In genomic region chr10:77377678-77378352, GRCh38 we compare ENCODE assay signal across 17 cellular contexts.
A peak's percentile ranks its signal among the peaks of the same experiment; 100 is the strongest.
DNase-seq lines count a peak whose midpoint lies in the region; ATAC-seq, FAIRE-seq and TF ChIP-seq lines count a peak whose summit lies in the region.
"Had no signal": no experiment of that assay in that cellular context is flagged by ENCODE, and none has a peak within 500 bp of the region (broad histone marks: within the 10 kb centered on the region; RNA-seq: fewer than 3 reads in every experiment).

No MANE protein-coding gene starts in this region.

- no peak overlapping the region for H3K4me3 Mint-ChIP-seq in WTC11
- H3K4me3 Mint-ChIP-seq: activated CD8-positive, alpha-beta T cell treated with anti-CD3 and anti-CD28 coated beads, Interleukin-2, amount 10 ng/mL, durations not matched to agents 7 days and 5 days; naive B cell had no signal

- 0 out of 2 replicates have a peak, but pooled peaks have one; percentile 23 for TF ChIP-seq CTCF in LNCaP clone FGC (IDR thresholded peaks at IDR 0.05; ENCODE audit: control insufficient read depth, extremely low read depth, insufficient read depth)
- TF ChIP-seq CTCF in WTC11 (IDR thresholded peaks at IDR 0.05): no peak
- TF ChIP-seq CTCF in keratinocyte (optimal IDR thresholded peaks at IDR 0.05 in 1 of 3, IDR thresholded peaks at IDR 0.05 in 1 of 3, conservative IDR thresholded peaks at IDR 0.05 in 1 of 3; ENCODE audit: extremely low read depth in 1 of 3, insufficient read depth in 2 of 3, low read length in 3 of 3): peak in 1 of 3 experiments; percentile 29

- CTCF ChIA-PET in WTC11 (lab: Charles Lee): interaction anchor here (0.6 to 2.9 kb wide), 13 partner anchors 13 to 333 kb away, joined by 3 to 11 read pairs (median 4); partner anchors contain the start of gene KCNMA1

- H3K4me1 Mint-ChIP-seq in WTC11: peaks cover 5% of the 10 kb centered on the region; the same call in 1 of the 2 replicates
- H3K4me1 Mint-ChIP-seq: naive B cell had no signal

- ATAC-seq in WTC11 (peak; percentile 81), HG03045 (IDR thresholded peaks at IDR 0.05; ENCODE audit: unreplicated experiment) (no peak), esophagus mucosa (no peak), GM21528 (IDR thresholded peaks at IDR 0.05; ENCODE audit: low FRiP score, unreplicated experiment) (no peak)
- ATAC-seq: activated CD8-positive, alpha-beta T cell treated with anti-CD3 and anti-CD28 coated beads, Interleukin-2, amount 10 ng/mL, durations not matched to agents 7 days and 5 days; lower lobe of right lung had no signal

- H2AFZ ChIP-seq in keratinocyte (ENCODE audit: control insufficient read depth, low read length): no peak overlapping the region

- peaks cover 2% of the 10 kb centered on the region for H3K9me1 ChIP-seq in keratinocyte (ENCODE audit: control insufficient read depth, extremely low read depth, insufficient read depth, low read length)

- no peaks in the 10 kb centered on the region for H3K36me3 ChIP-seq in keratinocyte (ENCODE audit: control insufficient read depth in 2 of 2, extremely low read depth in 1 of 2, insufficient read depth in 2 of 2, low read length in 2 of 2)
- H3K36me3 ChIP-seq in rectal smooth muscle tissue (ENCODE audit: control insufficient read depth, insufficient read depth, low read length): no peaks in the 10 kb centered on the region
- H3K36me3 ChIP-seq: lower lobe of right lung, ovary had no signal

- no peak overlapping the region for H3K27ac Mint-ChIP-seq in WTC11
- H3K27ac Mint-ChIP-seq: activated CD8-positive, alpha-beta T cell treated with anti-CD3 and anti-CD28 coated beads, Interleukin-2, amount 10 ng/mL, durations not matched to agents 7 days and 5 days; naive B cell had no signal

- H3K4me3 ChIP-seq in LNCaP clone FGC (ENCODE audit: low read depth, low read length): no peak overlapping the region
- H3K4me3 ChIP-seq in keratinocyte (ENCODE audit: control insufficient read depth in 2 of 3, extremely low read depth in 1 of 3, insufficient read depth in 2 of 3, low read depth in 1 of 3, low read length in 3 of 3): no peak overlapping the region
- H3K4me3 ChIP-seq in rectal smooth muscle tissue (ENCODE audit: low read length): no peak overlapping the region
- H3K4me3 ChIP-seq: lower lobe of right lung, ovary had no signal

- H3K27me3 Mint-ChIP-seq in WTC11 (ENCODE audit: low read depth): no peaks in the 10 kb centered on the region

- POLR2A ChIA-PET in WTC11 (lab: Charles Lee): no interaction called here

- H3K9me3 Mint-ChIP-seq in WTC11: no peaks in the 10 kb centered on the region

- no peaks in the 10 kb centered on the region for H3K79me2 ChIP-seq in keratinocyte (ENCODE audit: control insufficient read depth, insufficient read depth, low read length)

- peak; percentile 67 for FAIRE-seq in keratinocyte (lab: Jason Lieb, UNC)

- no peaks in the 10 kb centered on the region for H3K36me3 Mint-ChIP-seq in WTC11
- H3K36me3 Mint-ChIP-seq: naive B cell had no signal

- no peaks in the 10 kb centered on the region for H4K20me1 ChIP-seq in keratinocyte (ENCODE audit: control insufficient read depth, extremely low read depth, insufficient read depth, low read length)

- H3K9me3 ChIP-seq in keratinocyte (ENCODE audit: control insufficient read depth, low read depth, low read length): no peaks in the 10 kb centered on the region
- H3K9me3 ChIP-seq: lower lobe of right lung, ovary had no signal

- H3K4me2 ChIP-seq in keratinocyte (ENCODE audit: control insufficient read depth, extremely low read depth, insufficient read depth, low read depth, low read length): no peak overlapping the region

- H3K27ac ChIP-seq in keratinocyte (ENCODE audit: control insufficient read depth, insufficient read depth, low read length): no peak overlapping the region
- H3K27ac ChIP-seq in rectal smooth muscle tissue (ENCODE audit: low read depth, low read length): peak overlapping the region; percentile 59
- H3K27ac ChIP-seq: epithelial cell of prostate, lower lobe of right lung, ovary had no signal

- DNase-seq in LNCaP clone FGC (ENCODE audit: low read depth) (no peak), WTC11 (ENCODE audit: low spot score) (peak; percentile 25), keratinocyte (ENCODE audit: low read depth, low spot score) (no peak)
- DNase-seq: activated CD8-positive, alpha-beta T cell treated with anti-CD3 and anti-CD28 coated beads, Interleukin-2, amount 10 ng/mL, durations not matched to agents 7 days and 5 days; AML-193; COR-L47; Kasumi-1; lower lobe of right lung; naive B cell; NCI-H1417 treated with DMSO at 0.1 percent for 48 hours; ovary; substantia nigra had no signal

- H3K9ac ChIP-seq in keratinocyte (ENCODE audit: control insufficient read depth, extremely low read depth, insufficient read depth, low read length) (no peak overlapping the region), rectal smooth muscle tissue (ENCODE audit: low read length) (no peak overlapping the region)

- H3K4me1 ChIP-seq in keratinocyte (ENCODE audit: control insufficient read depth, extremely low read depth, insufficient read depth, low read length): no peaks in the 10 kb centered on the region
- H3K4me1 ChIP-seq in rectal smooth muscle tissue (ENCODE audit: control insufficient read depth, insufficient read depth, low read length): peaks cover 31% of the 10 kb centered on the region
- H3K4me1 ChIP-seq: lower lobe of right lung had no signal

- dilution Hi-C loops in keratinocyte (cut with MboI; ENCODE audit: extremely low pct_ligation_motif_present, low sequenced_read_pairs): no loop called here

- H3K27me3 ChIP-seq in keratinocyte (ENCODE audit: control insufficient read depth, extremely low read depth, insufficient read depth, low read length): no peaks in the 10 kb centered on the region
- H3K27me3 ChIP-seq in rectal smooth muscle tissue (ENCODE audit: control insufficient read depth, insufficient read depth, low read length): no peaks in the 10 kb centered on the region
- H3K27me3 ChIP-seq: ovary had no signal

TF ChIP-seq in WTC11, 78 proteins besides CTCF, POLR2A, EP300 and RAD21 (continues in another document):
- TF ChIP-seq KAT7 (CRISPR knock-in tag; IDR thresholded peaks at IDR 0.05; ENCODE audit: borderline replicate concordance) (no peak), RORB (CRISPR knock-in tag; IDR thresholded peaks at IDR 0.05) (no peak), TCF7 (CRISPR knock-in tag; IDR thresholded peaks at IDR 0.05; ENCODE audit: low read depth) (no peak), AR (CRISPR knock-in tag; IDR thresholded peaks at IDR 0.05) (no peak), MXD4 (CRISPR knock-in tag; IDR thresholded peaks at IDR 0.05; ENCODE audit: borderline replicate concordance) (no peak), ZNF425 (CRISPR knock-in tag; conservative IDR thresholded peaks at IDR 0.05) (no peak), PREB (CRISPR knock-in tag; IDR thresholded peaks at IDR 0.05; ENCODE audit: borderline replicate concordance) (no peak), NFE2L1 (CRISPR knock-in tag; IDR thresholded peaks at IDR 0.05) (no peak), ZNF396 (CRISPR knock-in tag; IDR thresholded peaks at IDR 0.05; ENCODE audit: borderline replicate concordance) (no peak)
